ENCODE assay signal across 19 cellular contexts in genomic region chr9:37937403-37937802, GRCh38. TPM values are rescaled to one million over a fixed set of nuclear protein-coding genes. Genes with fewer than 3 reads are reported as not detected.
DNase-seq lines count a peak whose midpoint lies in the region; ATAC-seq and TF ChIP-seq lines count a peak whose summit lies in the region.
"Had no signal": no experiment of that assay in that cellular context is flagged by ENCODE, and none has a peak within 500 bp of the region (broad histone marks: within the 10 kb centered on the region; RNA-seq: fewer than 3 reads in every experiment).

No MANE protein-coding gene starts in this region.

- no peak overlapping the region for H3K9ac ChIP-seq in H9 (ENCODE audit: extremely low read depth, insufficient read length, low read length)

- no peaks in the 10 kb centered on the region for H4K20me1 ChIP-seq in H9 (ENCODE audit: control insufficient read depth, insufficient read depth, insufficient read length)

- no peak overlapping the region for H2AFZ ChIP-seq in H9 (ENCODE audit: low read length)

- POLR2A ChIA-PET in Panc1 (lab: Charles Lee): no interaction called here
- POLR2A ChIA-PET in activated CD8-positive, alpha-beta T cell treated with anti-CD3 and anti-CD28 coated beads for 36 hours (lab: Charles Lee): no interaction called here

- H4K91ac ChIP-seq in H9 (ENCODE audit: insufficient read length, low read depth, low read length): no peak overlapping the region

- H3K4me1 Mint-ChIP-seq in H9 (peaks cover 13 to 21% of the 10 kb centered on the region in 2 experiments), osteocyte (ENCODE audit: unreplicated experiment) (peaks cover 37% of the 10 kb centered on the region)
- H3K4me1 Mint-ChIP-seq in activated CD8-positive, alpha-beta T cell treated with anti-CD3 and anti-CD28 coated beads for 36 hours (ENCODE audit: low read depth): no peaks in the 10 kb centered on the region
- H3K4me1 Mint-ChIP-seq: activated naive CD4-positive, alpha-beta T cell treated with anti-CD3 and anti-CD28 coated beads, Interleukin-2, amount 50 U/mL, for 24 hours had no signal

- no peak overlapping the region for H3K27ac ChIP-seq in H9 (ENCODE audit: insufficient read length, low read depth, low read length)
- H3K27ac ChIP-seq in Panc1 (ENCODE audit: low read length): peak overlapping the region; percentile 25
- H3K27ac ChIP-seq: body of pancreas, esophagus muscularis mucosa, ovary, Peyer's patch, testis had no signal

- no peak overlapping the region for H3K4ac ChIP-seq in H9 (ENCODE audit: low read depth, low read length)

- in situ Hi-C loops in Panc1 (cut with HindIII; ENCODE audit: low pct_unique_long_range_greater_than_20kb, low sequenced_read_pairs): no loop called here

- BruUV-seq in Panc1 (replicated peaks; lab: Mats Ljungman, UMichigan): no TSS peak

- intact Hi-C loops in Panc1 (cut with micrococcal nuclease; ENCODE audit: unreplicated experiment): loop anchor here (10.0 kb wide), 1 partner anchor 127 kb away; the partner anchor contains the start of gene SHB
- intact Hi-C loops in activated CD8-positive, alpha-beta T cell treated with anti-CD3 and anti-CD28 coated beads for 36 hours (cut with micrococcal nuclease): no loop called here

- ATAC-seq in Panc1 (no peak), HG02623 (IDR thresholded peaks at IDR 0.05; ENCODE audit: unreplicated experiment) (no peak), HG02973 (IDR thresholded peaks at IDR 0.05; ENCODE audit: unreplicated experiment) (no peak)
- no peak for ATAC-seq in activated CD8-positive, alpha-beta T cell treated with anti-CD3 and anti-CD28 coated beads for 36 hours
- ATAC-seq: activated T-cell treated with anti-CD3 and anti-CD28 coated beads, Interleukin-2, amount 50 U/mL, for 4 hours; body of pancreas; GM12878 had no signal

- H4K8ac ChIP-seq in H9 (replicated peaks; ENCODE audit: insufficient read length, low read depth, low read length): no peak overlapping the region

- H3K4me1 ChIP-seq in H9 (ENCODE audit: insufficient read depth, low read length) (no peaks in the 10 kb centered on the region; the same call in 1 of the 2 replicates), Panc1 (ENCODE audit: control insufficient read depth, insufficient read depth, low read length) (peaks cover 50% of the 10 kb centered on the region)
- H3K4me1 ChIP-seq: testis had no signal

- H3K36me3 Mint-ChIP-seq in H9 (ENCODE audit: insufficient read depth in 1 of 3, low read depth in 3 of 3): no peaks in the 10 kb centered on the region; a peak in 1 of 7 replicates
- H3K36me3 Mint-ChIP-seq in osteocyte (ENCODE audit: unreplicated experiment): peaks cover 2% of the 10 kb centered on the region
- no peaks in the 10 kb centered on the region for H3K36me3 Mint-ChIP-seq in activated CD8-positive, alpha-beta T cell treated with anti-CD3 and anti-CD28 coated beads for 36 hours (ENCODE audit: low read depth)
- H3K36me3 Mint-ChIP-seq: activated naive CD4-positive, alpha-beta T cell treated with anti-CD3 and anti-CD28 coated beads, Interleukin-2, amount 50 U/mL, for 24 hours had no signal

- H3K4me3 ChIP-seq in Panc1 (ENCODE audit: low read depth in 2 of 2, low read length in 2 of 2) (no peak overlapping the region), fibroblast of villous mesenchyme (ENCODE audit: low read depth, low read length) (no peak overlapping the region)
- H3K4me3 ChIP-seq: body of pancreas, esophagus muscularis mucosa, GM12878, MG63, ovary, Peyer's patch, testis had no signal

- no peak overlapping the region for H2BK12ac ChIP-seq in H9 (ENCODE audit: insufficient read length, low read depth, low read length)

- no peak overlapping the region for H2AK5ac ChIP-seq in H9 (ENCODE audit: insufficient read length, low read length)

- H3K36me3 ChIP-seq in Panc1 (ENCODE audit: control insufficient read depth, insufficient read depth, low read length): peaks cover 2% of the 10 kb centered on the region
- H3K36me3 ChIP-seq: ovary had no signal

- no peak overlapping the region for H4K5ac ChIP-seq in H9 (ENCODE audit: insufficient read length, low read depth, low read length)

- H3K9me3 Mint-ChIP-seq in H9 (no peaks in the 10 kb centered on the region), osteocyte (ENCODE audit: unreplicated experiment) (no peaks in the 10 kb centered on the region)
- H3K9me3 Mint-ChIP-seq in activated CD8-positive, alpha-beta T cell treated with anti-CD3 and anti-CD28 coated beads for 36 hours: no peaks in the 10 kb centered on the region
- H3K9me3 Mint-ChIP-seq: activated naive CD4-positive, alpha-beta T cell treated with anti-CD3 and anti-CD28 coated beads, Interleukin-2, amount 50 U/mL, for 24 hours; activated T-cell treated with anti-CD3 and anti-CD28 coated beads, Interleukin-2, amount 50 U/mL, for 4 hours had no signal

- no peak overlapping the region for H2BK120ac ChIP-seq in H9 (ENCODE audit: low read depth, low read length, poor library complexity, severe bottlenecking)

- no peak overlapping the region for H3K18ac ChIP-seq in H9 (ENCODE audit: insufficient read length, low read depth, low read length)

- no peak overlapping the region for H2BK20ac ChIP-seq in H9 (ENCODE audit: low read depth, low read length, poor library complexity, severe bottlenecking)

- no peaks in the 10 kb centered on the region for H3K9me3 ChIP-seq in H9 (ENCODE audit: control insufficient read depth, low read depth, low read length)
- H3K9me3 ChIP-seq in Panc1 (ENCODE audit: control insufficient read depth, insufficient read depth, low read depth, low read length): no peaks in the 10 kb centered on the region
- H3K9me3 ChIP-seq: body of pancreas, esophagus muscularis mucosa, MG63, ovary, Peyer's patch, testis had no signal

- no peak overlapping the region for H3K56ac ChIP-seq in H9 (ENCODE audit: insufficient read length, low read depth, low read length)

- no peak overlapping the region for H3T11ph ChIP-seq in H9 (ENCODE audit: low read length)

- H3K27me3 Mint-ChIP-seq in H9 (ENCODE audit: low read depth): no peaks in the 10 kb centered on the region
- no peaks in the 10 kb centered on the region for H3K27me3 Mint-ChIP-seq in osteocyte (ENCODE audit: unreplicated experiment)
- no peaks in the 10 kb centered on the region for H3K27me3 Mint-ChIP-seq in activated CD8-positive, alpha-beta T cell treated with anti-CD3 and anti-CD28 coated beads for 36 hours
- H3K27me3 Mint-ChIP-seq: activated naive CD4-positive, alpha-beta T cell treated with anti-CD3 and anti-CD28 coated beads, Interleukin-2, amount 50 U/mL, for 24 hours had no signal

- H2BK5ac ChIP-seq in H9 (ENCODE audit: insufficient read length, low read length): no peak overlapping the region

- CTCF ChIA-PET in Panc1 (lab: Charles Lee): no interaction called here
- CTCF ChIA-PET in activated CD8-positive, alpha-beta T cell treated with anti-CD3 and anti-CD28 coated beads for 36 hours (lab: Charles Lee): no interaction called here

- no peak overlapping the region for H2BK15ac ChIP-seq in H9 (ENCODE audit: low read depth, low read length)

- no peaks in the 10 kb centered on the region for H3K27me3 ChIP-seq in H9 (ENCODE audit: insufficient read depth, low read length)
- no peaks in the 10 kb centered on the region for H3K27me3 ChIP-seq in Panc1 (ENCODE audit: control insufficient read depth, insufficient read depth, low read length)
- H3K27me3 ChIP-seq: body of pancreas, dorsolateral prefrontal cortex, esophagus muscularis mucosa, MG63, ovary, Peyer's patch, testis had no signal

- H3K27ac Mint-ChIP-seq in H9: peak overlapping the region in 2 of 3 experiments; percentile 12 to 24; a peak in 2 of 7 replicates
- peak overlapping the region; percentile 73 for H3K27ac Mint-ChIP-seq in osteocyte (ENCODE audit: unreplicated experiment)
- H3K27ac Mint-ChIP-seq in activated CD8-positive, alpha-beta T cell treated with anti-CD3 and anti-CD28 coated beads for 36 hours: no peak overlapping the region
- H3K27ac Mint-ChIP-seq: activated naive CD4-positive, alpha-beta T cell treated with anti-CD3 and anti-CD28 coated beads, Interleukin-2, amount 50 U/mL, for 24 hours had no signal

- no peak for TF ChIP-seq CTCF in H9 (conservative IDR thresholded peaks at IDR 0.05)
- TF ChIP-seq CTCF in Panc1 (IDR thresholded peaks at IDR 0.05): no peak
- TF ChIP-seq CTCF in fibroblast of villous mesenchyme (IDR thresholded peaks at IDR 0.05; ENCODE audit: insufficient read depth, low read depth, low read length): no peak
- TF ChIP-seq CTCF in osteocyte (IDR thresholded peaks at IDR 0.05): no peak
- no peak for TF ChIP-seq CTCF in activated CD8-positive, alpha-beta T cell treated with anti-CD3 and anti-CD28 coated beads for 36 hours (IDR thresholded peaks at IDR 0.05)

- H3K4me3 Mint-ChIP-seq in H9 (no peak overlapping the region), osteocyte (ENCODE audit: unreplicated experiment) (no peak overlapping the region)
- H3K4me3 Mint-ChIP-seq in activated CD8-positive, alpha-beta T cell treated with anti-CD3 and anti-CD28 coated beads for 36 hours: no peak overlapping the region
- H3K4me3 Mint-ChIP-seq: activated naive CD4-positive, alpha-beta T cell treated with anti-CD3 and anti-CD28 coated beads, Interleukin-2, amount 50 U/mL, for 24 hours; activated T-cell treated with anti-CD3 and anti-CD28 coated beads, Interleukin-2, amount 50 U/mL, for 4 hours had no signal

- no peak overlapping the region for H3K14ac ChIP-seq in H9 (ENCODE audit: insufficient read depth, low read length)

- H3K79me1 ChIP-seq in H9 (ENCODE audit: insufficient read depth, low read depth, low read length, poor library complexity, severe bottlenecking): no peaks in the 10 kb centered on the region

- no peak overlapping the region for H3K23ac ChIP-seq in H9 (ENCODE audit: insufficient read length, low read depth, low read length)

- H3K23me2 ChIP-seq in H9 (ENCODE audit: insufficient read length, low read depth, low read length, poor library complexity, severe bottlenecking): no peaks in the 10 kb centered on the region

- H3K79me2 ChIP-seq in H9 (ENCODE audit: insufficient read depth, low read length): no peaks in the 10 kb centered on the region

- no peak overlapping the region for H3K4me2 ChIP-seq in H9 (ENCODE audit: insufficient read depth, insufficient read length, low read length)

- no CpG with 5 or more reads among the region's 10 CpGs for WGBS in H9 (ENCODE audit: extremely low coverage, insufficient read length, low lambda C conversion rate)

- no peak for DNase-seq in H9
- DNase-seq in Panc1 (ENCODE audit: low read depth, low spot score): no peak
- DNase-seq in fibroblast of villous mesenchyme (ENCODE audit: low read depth): peak; percentile 55
- no peak for DNase-seq in osteocyte (ENCODE audit: extremely low spot score, unreplicated experiment)
- DNase-seq in activated CD8-positive, alpha-beta T cell treated with anti-CD3 and anti-CD28 coated beads for 36 hours: no peak
- DNase-seq: activated CD4-positive, alpha-beta T cell treated with anti-CD3 and anti-CD28 coated beads, Interleukin-2, amount 50 U/mL, for 48 hours; activated T-cell treated with anti-CD3 and anti-CD28 coated beads, Interleukin-2, amount 50 U/mL, for 4 hours; body of pancreas; dorsolateral prefrontal cortex; ovary; Peyer's patch; T-helper 1 cell; testis had no signal

RNA-seq across cellular contexts. Expression of gene SLC25A51, which starts 33.5 kb away (rescaled TPM):
- total RNA-seq in H9 (2021) (12.4 and 12.9 TPM in 2 replicates), Panc1 (2021; ENCODE audit: unreplicated experiment) (23.4 TPM), fibroblast of villous mesenchyme (76.3 and 103 TPM in 2 replicates), osteocyte (37.5 and 43.2 TPM in 2 replicates)
- polyA plus RNA-seq in Panc1 (2012; ENCODE audit: insufficient read length): 5.9 TPM
- 10 to 100 TPM; 27.1 to 27.2 TPM for total RNA-seq in activated CD8-positive, alpha-beta T cell treated with anti-CD3 and anti-CD28 coated beads for 36 hours
